In genomic region chr12:40451661-40452060, GRCh38 we compare ENCODE assay signal across 3 cellular contexts.
"Had no signal": no experiment of that assay in that cellular context is flagged by ENCODE, and none has a peak within 500 bp of the region (broad histone marks: within the 10 kb centered on the region; RNA-seq: fewer than 3 reads in every experiment).

No MANE protein-coding gene starts in this region.

- DNase-seq: GDM1, GF-D8 had no signal

- H3K4me3 ChIP-seq: GM12878 had no signal
